Comparison of ENCODE assay signal across 14 cellular contexts in the genomic region with DNA sequence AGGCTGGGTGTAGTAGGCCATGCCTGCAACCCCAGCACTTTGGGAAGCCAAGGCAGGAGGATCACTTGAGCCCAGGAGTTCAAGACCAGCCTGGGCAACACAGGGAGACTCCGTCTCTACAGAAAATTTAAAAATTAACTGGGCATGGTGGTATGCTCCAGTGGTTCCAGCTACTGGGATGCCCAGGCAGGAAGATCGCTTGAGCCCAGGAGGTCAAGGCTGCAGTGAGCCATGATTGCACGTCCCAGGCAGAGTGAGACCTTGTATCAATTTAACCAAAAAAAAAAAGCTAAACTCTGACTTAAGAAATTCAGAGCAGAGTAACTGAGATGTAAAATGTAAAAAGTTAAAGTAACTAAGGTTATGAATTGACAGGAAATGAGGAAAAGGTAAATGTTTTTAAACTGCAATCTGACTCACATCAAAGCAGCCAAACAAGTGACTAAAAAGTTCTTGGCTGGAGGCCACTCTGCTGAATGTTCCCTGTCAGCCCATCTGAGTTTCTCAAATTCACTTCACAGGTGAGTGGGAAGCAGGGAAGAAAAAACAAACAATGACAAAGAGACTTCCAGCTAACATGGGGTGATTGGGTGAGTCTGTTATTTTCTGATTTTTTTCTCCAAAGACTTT. TPM values are rescaled to one million over a fixed set of nuclear protein-coding genes. Genes with fewer than 3 reads are reported as not detected.
DNase-seq lines count a peak whose midpoint lies in the region; ATAC-seq, FAIRE-seq and TF ChIP-seq lines count a peak whose summit lies in the region.
"Had no signal": no experiment of that assay in that cellular context is flagged by ENCODE, and none has a peak within 500 bp of the region (broad histone marks: within the 10 kb centered on the region; RNA-seq: fewer than 3 reads in every experiment).

No MANE protein-coding gene starts in this region.

- H3K36me3 ChIP-seq in H1 (ENCODE audit: control insufficient read depth in 2 of 4, insufficient read depth in 4 of 4, low read length in 3 of 4) = no peaks in the 10 kb centered on the region
- no peaks in the 10 kb centered on the region for H3K36me3 ChIP-seq in mucosa of descending colon (ENCODE audit: low read depth)
- H3K36me3 ChIP-seq: heart right ventricle had no signal

- H2BK20ac ChIP-seq in H1 (ENCODE audit: low read length) = no peak overlapping the region

- no peaks in the 10 kb centered on the region for H3K79me1 ChIP-seq in H1 (ENCODE audit: low read depth, low read length)

- no peaks in the 10 kb centered on the region for H3K23me2 ChIP-seq in H1 (ENCODE audit: low read depth, low read length)

- no peak overlapping the region for H2BK15ac ChIP-seq in H1 (ENCODE audit: low read length)

- H3K4me1 ChIP-seq in H1 (replicated peaks in 1 of 4; ENCODE audit: control insufficient read depth in 3 of 4, insufficient read depth in 4 of 4, low read length in 3 of 4) = no peaks in the 10 kb centered on the region
- peaks cover 7% of the 10 kb centered on the region for H3K4me1 ChIP-seq in mucosa of descending colon (ENCODE audit: low read depth)

- no peak overlapping the region for H3K4me2 ChIP-seq in H1 (ENCODE audit: insufficient read depth in 1 of 2, low read depth in 2 of 2, low read length in 2 of 2)

- H4K91ac ChIP-seq in H1 (replicated peaks; ENCODE audit: insufficient read length, low read length) = no peak overlapping the region

- no peak overlapping the region for H2BK12ac ChIP-seq in H1 (ENCODE audit: low read depth, low read length)

- TF ChIP-seq CTCF in H1 (IDR thresholded peaks at IDR 0.05; ENCODE audit: control extremely low read depth in 1 of 3, insufficient read depth in 1 of 3, low read depth in 1 of 3, low read length in 3 of 3) = no peak
- TF ChIP-seq CTCF in mucosa of descending colon (IDR thresholded peaks at IDR 0.05) = no peak

- peak; percentile 61 for ATAC-seq in mucosa of descending colon
- ATAC-seq in HG03342 (IDR thresholded peaks at IDR 0.05; ENCODE audit: unreplicated experiment) = no peak
- no peak for ATAC-seq in HG03139 (IDR thresholded peaks at IDR 0.05; ENCODE audit: unreplicated experiment)
- ATAC-seq: heart right ventricle, natural killer cell had no signal

- CTCF ChIA-PET in H1 (lab: Charles Lee; ENCODE audit: partially characterized antibody) = interaction anchor here (0.6 kb wide), 1 partner anchor 550 kb away, joined by 3 read pairs; no protein-coding TSS in a partner anchor

- DNase-seq in DMS79 treated with DMSO at 0.1 percent for 48 hours (lab: John Stamatoyannopoulos, UW) (peak; percentile 68), M059J (ENCODE audit: low read depth) (peak; percentile 84), H1 (ENCODE audit: low read depth in 1 of 2, low spot score in 2 of 2) (no peak), mucosa of descending colon (peak in 1 of 3 donors; percentile 7), foreskin melanocyte (no peak), SW 1271 (lab: John Stamatoyannopoulos, UW) (no peak)
- DNase-seq: activated CD8-positive, alpha-beta memory T cell treated with anti-CD3 and anti-CD28 coated beads, Interleukin-2, amount 50 U/mL, for 48 hours; heart right ventricle; natural killer cell; NCI-H446 had no signal

- POLR2A ChIA-PET in H1 (lab: Charles Lee; ENCODE audit: partially characterized antibody) = interaction anchor here (0.6 kb wide), 1 partner anchor 1186 kb away, joined by 3 read pairs; no protein-coding TSS in a partner anchor

- no peak overlapping the region for H3K27ac ChIP-seq in H1 (ENCODE audit: low read depth, low read length)
- H3K27ac ChIP-seq: heart right ventricle had no signal

- H4K20me1 ChIP-seq in H1 (replicated peaks in 1 of 2; ENCODE audit: control insufficient read depth in 1 of 2, insufficient read depth in 2 of 2, low read length in 2 of 2) = no peaks in the 10 kb centered on the region

- H3K79me2 ChIP-seq in H1 (ENCODE audit: control insufficient read depth in 1 of 2, insufficient read depth in 2 of 2, low read length in 2 of 2) = no peaks in the 10 kb centered on the region

- no peak overlapping the region for H3K56ac ChIP-seq in H1 (replicated peaks; ENCODE audit: insufficient read length, low read depth, low read length)

- no peak overlapping the region for H4K8ac ChIP-seq in H1 (ENCODE audit: extremely low read depth, insufficient read depth, low read length)

- intact Hi-C loops in mucosa of descending colon (cut with DNase I, micrococcal nuclease) = no loop called here

- H3K27me3 ChIP-seq in H1 (replicated peaks in 1 of 4; ENCODE audit: control insufficient read depth in 3 of 4, extremely low read depth in 1 of 4, insufficient read depth in 3 of 4, low read length in 3 of 4) = no peaks in the 10 kb centered on the region
- H3K27me3 ChIP-seq: heart right ventricle had no signal

- H3K4me3 ChIP-seq in H1 (ENCODE audit: extremely low read depth in 1 of 4, insufficient read depth in 2 of 4, low read depth in 3 of 4, low read length in 4 of 4) (no peak overlapping the region), mucosa of descending colon (no peak overlapping the region)
- H3K4me3 ChIP-seq: heart right ventricle had no signal

- H3K9ac ChIP-seq in H1 (replicated peaks in 1 of 4; ENCODE audit: extremely low read depth in 1 of 4, low read depth in 3 of 4, low read length in 3 of 4) = no peak overlapping the region

- no peak overlapping the region for H3K14ac ChIP-seq in H1 (ENCODE audit: insufficient read length)

- H3K18ac ChIP-seq in H1 (ENCODE audit: extremely low read depth, low read length) = no peak overlapping the region

- TF ChIP-seq RAD21 in H1 (IDR thresholded peaks at IDR 0.05 in 1 of 2, conservative IDR thresholded peaks at IDR 0.05 in 1 of 2; ENCODE audit: low read depth in 2 of 2, low read length in 2 of 2) = no peak

- no peak for TF ChIP-seq EP300 in H1 (IDR thresholded peaks at IDR 0.05; ENCODE audit: borderline replicate concordance in 1 of 2, low read depth in 2 of 2, low read length in 2 of 2)

- no peak overlapping the region for H3K23ac ChIP-seq in H1 (ENCODE audit: insufficient read length)

- TF ChIP-seq POLR2A in H1 (IDR thresholded peaks at IDR 0.05; ENCODE audit: control extremely low read depth in 1 of 2, low read depth in 2 of 2, low read length in 2 of 2) = no peak

- FAIRE-seq in H1 (lab: Jason Lieb, UNC) = peak; percentile 13
- FAIRE-seq: G401.6 had no signal

- H3K4ac ChIP-seq in H1 (replicated peaks; ENCODE audit: insufficient read length, low read depth, low read length) = no peak overlapping the region

- no peak overlapping the region for H2BK120ac ChIP-seq in H1 (replicated peaks; ENCODE audit: low read depth, low read length)

- H4K5ac ChIP-seq in H1 (ENCODE audit: insufficient read length, low read depth, low read length) = no peak overlapping the region

- no peak overlapping the region for H2BK5ac ChIP-seq in H1 (ENCODE audit: low read depth, low read length)

- no peak overlapping the region for H2AK5ac ChIP-seq in H1 (ENCODE audit: low read depth, low read length)

- H3K9me3 ChIP-seq in H1 (ENCODE audit: insufficient read depth in 2 of 2, low read depth in 1 of 2, low read length in 1 of 2) (peaks cover 0 to 8% of the 10 kb centered on the region in 2 experiments; a peak in 2 of 4 replicates), mucosa of descending colon (no peaks in the 10 kb centered on the region)

- no peak overlapping the region for H2AFZ ChIP-seq in H1 (ENCODE audit: low read length)

- WGBS in H1 (ENCODE audit: extremely low coverage in 1 of 2, insufficient coverage in 1 of 2, insufficient read length in 1 of 2, insufficient replicate concordance in 2 of 2, low coverage in 1 of 2, low lambda C conversion rate in 2 of 2, missing lambda C conversion rate in 1 of 2), 2 experiments = 97% methylated on average over 3 of the region's 3 CpGs; no CpG with 5 or more reads in 1 of the 2 experiments

TF ChIP-seq in H1, 55 proteins besides CTCF, POLR2A, EP300 and RAD21 (continues in another document):
- TF ChIP-seq SP2 (IDR thresholded peaks at IDR 0.05; ENCODE audit: low read length) = no peak
- no peak for TF ChIP-seq KDM1A (IDR thresholded peaks at IDR 0.05; ENCODE audit: borderline replicate concordance, low read length)
- TF ChIP-seq RXRA (IDR thresholded peaks at IDR 0.05; ENCODE audit: insufficient read depth, low read depth, low read length) = no peak
- no peak for TF ChIP-seq ATF3 (IDR thresholded peaks at IDR 0.05; ENCODE audit: insufficient read depth, low read depth, low read length)
- no peak for TF ChIP-seq CREB1 (IDR thresholded peaks at IDR 0.05)
- no peak for TF ChIP-seq PHF8 (conservative IDR thresholded peaks at IDR 0.05; ENCODE audit: low read depth, low read length)
- no peak for TF ChIP-seq USF2 (IDR thresholded peaks at IDR 0.05; ENCODE audit: low read length)
- TF ChIP-seq CEBPB (IDR thresholded peaks at IDR 0.05; ENCODE audit: low read depth, low read length) = no peak
- no peak for TF ChIP-seq GABPA (IDR thresholded peaks at IDR 0.05; ENCODE audit: borderline replicate concordance, insufficient read depth, low read length)
- TF ChIP-seq TCF12 (IDR thresholded peaks at IDR 0.05; ENCODE audit: low read depth, low read length) = no peak
- no peak for TF ChIP-seq BRCA1 (IDR thresholded peaks at IDR 0.05; ENCODE audit: low read depth, low read length)
- TF ChIP-seq MAFK (IDR thresholded peaks at IDR 0.05; ENCODE audit: low read depth, low read length) = no peak
- no peak for TF ChIP-seq SRF (IDR thresholded peaks at IDR 0.05; ENCODE audit: low read depth, low read length)

RNA-seq across cellular contexts. Expression of gene PRKD1, which starts 21.3 kb away (rescaled TPM):
- total RNA-seq in M059J (2014; rRNA removed; shearing (Covaris generic)) = 5.8 TPM in 2 replicates
- total RNA-seq in H1 (2021; fragmentation: NEBNext Ultra II Directional; extraction: Animal tissue kit (Norgen Biotek cat#: 25700)) = 6.8 TPM in 2 replicates
- polyA plus RNA-seq in H1 (2011; rRNA removed) = 1.9 and 3.6 TPM in 2 replicates
- polyA plus RNA-seq in H1 (2011; cell fraction: cytosol; rRNA removed) = 3.6 TPM
- 3.5 TPM for polyA plus RNA-seq in H1 (2011; cell fraction: nucleus; rRNA removed)
- 4.1 to 6.6 TPM (median 5.6 TPM) in 4 replicates for polyA plus RNA-seq in H1 (2012, experiment 1 of 2)
- 0.73 TPM for polyA plus RNA-seq in H1 (2012, experiment 2 of 2)
- 3.4 TPM for polyA plus RNA-seq in H1 (2013, experiment 1 of 2)
- 3.6 TPM for polyA plus RNA-seq in H1 (2013, experiment 2 of 2)
- polyA minus RNA-seq in H1 (2011; rRNA and poly(A)+ RNA removed) = 11.9 and 16.1 TPM in 2 replicates
- 9.4 TPM for polyA minus RNA-seq in H1 (2011; cell fraction: cytosol; rRNA and poly(A)+ RNA removed)
- polyA minus RNA-seq in H1 (2011; cell fraction: nucleus; rRNA and poly(A)+ RNA removed) = 14.2 TPM
- 10 to 100 TPM in 1 of 3 donors, 1 to 10 TPM in 1, under 1 TPM in 1; 0.93 to 10.2 (median 3.1) TPM for total RNA-seq in mucosa of descending colon
- total RNA-seq: natural killer cell; T-helper 1 cell treated with Interleukin-12 subunit alpha and Interleukin-12 subunit beta and Interleukin-4 antibody, amounts not matched to agents 30 ng/mL and 1 ng/mL, for 36 hours had no signal

Comparison
In these comparisons a context has a peak if more than half of its experiments do, and no peak if none do; other contexts are left out.
1. DNase-seq: peak in DMS79 treated with DMSO at 0.1 percent for 48 hours (single experiment) and M059J (single experiment); none in H1 (0 of 2), foreskin melanocyte (single experiment) and SW 1271 (0 of 2).